ENCODE assay signal across 9 cellular contexts in genomic region chr9:134059661-134060395, GRCh38. TPM values are rescaled to one million over a fixed set of nuclear protein-coding genes. Genes with fewer than 3 reads are reported as not detected.
DNase-seq lines count a peak whose midpoint lies in the region; ATAC-seq and TF ChIP-seq lines count a peak whose summit lies in the region.
"Had no signal": no experiment of that assay in that cellular context is flagged by ENCODE, and none has a peak within 500 bp of the region (broad histone marks: within the 10 kb centered on the region; RNA-seq: fewer than 3 reads in every experiment).

No MANE protein-coding gene starts in this region.

- peak; percentile 30 for DNase-seq in stimulated activated CD4-positive, alpha-beta T cell treated with anti-CD3 and anti-CD28 coated beads, Interleukin-1b, Interleukin-23, amount 100 ng/mL, for 48 hours
- DNase-seq in stimulated activated CD4-positive, alpha-beta T cell treated with anti-CD3 and anti-CD28 coated beads, Interleukin-12 subunit alpha, Interleukin-12 subunit beta, amount 100 ng/mL, for 4 hours: no peak
- DNase-seq in T-helper 17 cell: peak in 1 of 3 donors; percentile 6
- DNase-seq in mesothelial cell of epicardium (ENCODE audit: low spot score in 2 of 2, unreplicated experiment in 2 of 2): peak in 1 of 2 experiments; percentile 35
- DNase-seq in NCI-H1930 (lab: John Stamatoyannopoulos, UW): no peak
- no peak for DNase-seq in SHP77 treated with DMSO at 0.1 percent for 48 hours (lab: John Stamatoyannopoulos, UW)
- no peak for DNase-seq in NCI-H1436 (lab: John Stamatoyannopoulos, UW)

- H3K36me3 Mint-ChIP-seq in T-helper 17 cell (ENCODE audit: low read depth): no peaks in the 10 kb centered on the region
- H3K36me3 Mint-ChIP-seq in mesothelial cell of epicardium: peaks cover 3% of the 10 kb centered on the region

- H3K9me3 ChIP-seq in T-helper 17 cell (ENCODE audit: control insufficient read depth, low read length, poor library complexity, severe bottlenecking): no peaks in the 10 kb centered on the region
- H3K9me3 ChIP-seq: Caco-2 had no signal

- H3K27ac Mint-ChIP-seq in T-helper 17 cell (peak overlapping the region; percentile 47), mesothelial cell of epicardium (peak overlapping the region; percentile 25)

- ATAC-seq in HG03045 (IDR thresholded peaks at IDR 0.05; ENCODE audit: unreplicated experiment) (peak; percentile 57), T-helper 17 cell (peak; percentile 73)

- H3K4me3 Mint-ChIP-seq in T-helper 17 cell: no peak overlapping the region
- no peak overlapping the region for H3K4me3 Mint-ChIP-seq in mesothelial cell of epicardium

- H3K4me1 Mint-ChIP-seq in T-helper 17 cell (peaks cover 33% of the 10 kb centered on the region), mesothelial cell of epicardium (peaks cover 47% of the 10 kb centered on the region)

- no peaks in the 10 kb centered on the region for H3K9me3 Mint-ChIP-seq in mesothelial cell of epicardium

- H3K27me3 Mint-ChIP-seq in T-helper 17 cell (no peaks in the 10 kb centered on the region), mesothelial cell of epicardium (ENCODE audit: low read depth) (no peaks in the 10 kb centered on the region)

- TF ChIP-seq CTCF in mesothelial cell of epicardium (IDR thresholded peaks at IDR 0.05; ENCODE audit: unreplicated experiment): no peak

RNA-seq across cellular contexts. Expression of gene BRD3, which starts 8.0 kb away (rescaled TPM):
- total RNA-seq in T-helper 17 cell: 10 to 100 TPM; 31.5 to 44.1 TPM
- total RNA-seq in mesothelial cell of epicardium: 83.7 to 90.0 TPM (median 87.5 TPM) in 3 replicates

RNA-seq across cellular contexts. Expression of gene BRD3OS, which starts 34.5 kb away (rescaled TPM):
- total RNA-seq in T-helper 17 cell (10 to 100 TPM in 1 of 2 donors, 1 to 10 TPM in 1; 7.7 to 10.2 TPM), mesothelial cell of epicardium (14.3 to 16.4 TPM (median 16.1 TPM) in 3 replicates)
